In the genomic region with DNA sequence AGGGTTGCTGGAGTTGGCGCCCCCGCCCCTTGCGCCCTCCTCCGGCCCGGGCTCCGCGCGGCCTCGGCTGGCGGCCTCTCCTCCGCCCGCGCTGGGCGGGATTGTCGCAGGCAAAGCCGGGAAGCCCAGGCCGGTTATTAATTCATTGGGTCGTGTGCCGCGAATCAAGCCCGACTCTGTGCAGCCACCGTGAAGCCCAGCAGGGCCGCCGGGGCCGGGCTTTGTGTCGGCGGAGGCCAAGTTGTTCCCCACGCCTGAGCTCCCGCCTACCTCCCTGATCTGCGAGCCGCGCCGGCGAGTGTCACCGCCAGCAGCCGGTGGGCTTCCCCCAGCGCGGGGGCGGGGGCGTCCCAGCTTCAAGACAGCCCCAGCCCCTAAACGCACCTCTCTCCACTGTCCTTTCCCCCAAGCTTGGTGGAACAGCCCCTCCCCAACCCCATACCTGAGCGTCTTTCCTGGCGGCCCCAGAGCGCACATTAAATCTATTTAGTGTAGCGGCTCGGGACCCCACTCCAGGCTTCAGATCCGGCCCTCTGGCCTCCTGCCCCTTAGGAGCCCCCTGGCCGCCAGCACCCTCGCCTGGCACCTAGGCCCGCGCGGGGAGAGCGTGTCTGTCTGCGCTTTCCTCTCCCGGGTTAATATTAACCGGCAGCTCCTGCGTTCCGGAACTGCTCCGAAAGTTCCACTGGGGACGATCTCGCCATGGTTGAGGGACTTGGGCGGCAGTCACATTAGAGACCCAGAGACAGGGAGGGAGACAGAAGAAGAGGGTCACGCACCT, we compare ENCODE assay signal across 9 cellular contexts. TPM values are rescaled to one million over a fixed set of nuclear protein-coding genes. Genes with fewer than 3 reads are reported as not detected.
DNase-seq lines count a peak whose midpoint lies in the region; ATAC-seq and TF ChIP-seq lines count a peak whose summit lies in the region.
"Had no signal": no experiment of that assay in that cellular context is flagged by ENCODE, and none has a peak within 500 bp of the region (broad histone marks: within the 10 kb centered on the region; RNA-seq: fewer than 3 reads in every experiment).

No MANE protein-coding gene starts in this region.

- CTCF ChIA-PET in Caco-2 (lab: Charles Lee) = interaction anchor here (0.6 kb wide), 1 partner anchor 359 kb away, joined by 3 read pairs; no protein-coding TSS in a partner anchor

- peak overlapping the region; percentile 31 for H3K9ac ChIP-seq in neural cell (ENCODE audit: low read length)

- H3F3A ChIP-seq in neural cell (ENCODE audit: insufficient read depth, low read length, poor library complexity, severe bottlenecking) = no peaks in the 10 kb centered on the region

- H3K9me3 ChIP-seq in Caco-2 = no peaks in the 10 kb centered on the region
- no peaks in the 10 kb centered on the region for H3K9me3 ChIP-seq in neural cell (ENCODE audit: low read length)

- H3K4me1 Mint-ChIP-seq in Caco-2 (ENCODE audit: low read depth, unreplicated experiment) = peaks cover 13% of the 10 kb centered on the region
- peaks cover 8% of the 10 kb centered on the region for H3K4me1 Mint-ChIP-seq in activated T-helper 17 cell treated with anti-CD3 and anti-CD28 coated beads, Interleukin-2, amount 50 U/mL, for 72 hours

- no peak overlapping the region for H3K4me2 ChIP-seq in neural cell (ENCODE audit: low read length)

- BruUV-seq in Caco-2 (replicated peaks; lab: Mats Ljungman, UMichigan) = TSS peak; percentile 37

- peaks cover 4% of the 10 kb centered on the region for H3K27me3 ChIP-seq in Caco-2 (replicated peaks; ENCODE audit: control insufficient read depth, insufficient read depth, low read length)
- peaks cover 88% of the 10 kb centered on the region for H3K27me3 ChIP-seq in H7 (ENCODE audit: control insufficient read depth, insufficient read depth, low read length)
- H3K27me3 ChIP-seq in neural cell (ENCODE audit: insufficient read depth, low read depth, low read length) = peaks cover 93% of the 10 kb centered on the region

- no peak for TF ChIP-seq RAD21 in neural cell (conservative IDR thresholded peaks at IDR 0.05)

- H3K4me3 ChIP-seq in Caco-2 (ENCODE audit: low read depth, low read length) = peak overlapping the region; percentile 48
- H3K4me3 ChIP-seq in H7 (ENCODE audit: insufficient read depth, low read depth, low read length) = peak overlapping the region; percentile 42
- H3K4me3 ChIP-seq in neural cell (ENCODE audit: low read length) = peak overlapping the region; percentile 60

- TF ChIP-seq CTCF in Caco-2 (IDR thresholded peaks at IDR 0.05; ENCODE audit: insufficient read depth in 1 of 2, low read depth in 1 of 2, low read length in 1 of 2, severe bottlenecking in 1 of 2, unreplicated experiment in 1 of 2) (no peak), neural cell (IDR thresholded peaks at IDR 0.05; ENCODE audit: poor library complexity, severe bottlenecking) (no peak)

- POLR2A ChIA-PET in Caco-2 (lab: Charles Lee) = no interaction called here

- no peaks in the 10 kb centered on the region for H3K9me3 Mint-ChIP-seq in Caco-2 (ENCODE audit: unreplicated experiment)
- H3K9me3 Mint-ChIP-seq in activated T-helper 17 cell treated with anti-CD3 and anti-CD28 coated beads, Interleukin-2, amount 50 U/mL, for 72 hours = no peaks in the 10 kb centered on the region

- no peak for TF ChIP-seq EP300 in neural cell (conservative IDR thresholded peaks at IDR 0.05; ENCODE audit: poor library complexity, severe bottlenecking)

- H3K36me3 ChIP-seq in Caco-2 (ENCODE audit: control insufficient read depth, insufficient read depth, low read length) (no peaks in the 10 kb centered on the region), H7 (replicated peaks; ENCODE audit: control insufficient read depth, insufficient read depth, low read length) (no peaks in the 10 kb centered on the region), neural cell (ENCODE audit: insufficient read depth, low read length) (no peaks in the 10 kb centered on the region)

- intact Hi-C loops in Caco-2 (cut with micrococcal nuclease; ENCODE audit: unreplicated experiment) = no loop called here

- H3K27ac ChIP-seq in neural cell (ENCODE audit: low read length) (no peak overlapping the region), substantia nigra (ENCODE audit: low read depth, low read length, poor library complexity, severe bottlenecking) (no peak overlapping the region)

- peaks cover 19% of the 10 kb centered on the region for H3K27me3 Mint-ChIP-seq in Caco-2 (ENCODE audit: insufficient read depth, unreplicated experiment)
- H3K27me3 Mint-ChIP-seq in activated T-helper 17 cell treated with anti-CD3 and anti-CD28 coated beads, Interleukin-2, amount 50 U/mL, for 72 hours = peaks cover 47% of the 10 kb centered on the region

- ATAC-seq in HG03565 (IDR thresholded peaks at IDR 0.05; ENCODE audit: unreplicated experiment) = no peak
- ATAC-seq in GM18505 (IDR thresholded peaks at IDR 0.05; ENCODE audit: unreplicated experiment) = no peak
- ATAC-seq in activated T-helper 17 cell treated with anti-CD3 and anti-CD28 coated beads, Interleukin-2, amount 50 U/mL, for 72 hours (replicated peaks) = no peak

- H3K4me3 Mint-ChIP-seq in Caco-2 (ENCODE audit: unreplicated experiment) = peak overlapping the region; percentile 79
- H3K4me3 Mint-ChIP-seq in activated T-helper 17 cell treated with anti-CD3 and anti-CD28 coated beads, Interleukin-2, amount 50 U/mL, for 72 hours = no peak overlapping the region

- no peaks in the 10 kb centered on the region for H4K20me1 ChIP-seq in neural cell (ENCODE audit: insufficient read depth)

- no peaks in the 10 kb centered on the region for H3K79me2 ChIP-seq in neural cell (replicated peaks; ENCODE audit: insufficient read depth, low read length)

- no peaks in the 10 kb centered on the region for H3K9me2 ChIP-seq in neural cell (ENCODE audit: insufficient read depth, low read length)

- H3K27ac Mint-ChIP-seq in Caco-2 (ENCODE audit: unreplicated experiment) = peak overlapping the region; percentile 61
- H3K27ac Mint-ChIP-seq in activated T-helper 17 cell treated with anti-CD3 and anti-CD28 coated beads, Interleukin-2, amount 50 U/mL, for 72 hours = no peak overlapping the region

- peaks cover 42% of the 10 kb centered on the region for H3K4me1 ChIP-seq in Caco-2

- H2AFZ ChIP-seq in neural cell (ENCODE audit: low read depth, low read length) = no peak overlapping the region

- DNase-seq in Caco-2 (peak; percentile 66 to 73), H7 (peak; percentile 91), ecto neural progenitor cell (ENCODE audit: low spot score) (peak; percentile 76), substantia nigra (lab: John Stamatoyannopoulos, UW) (no peak)
- DNase-seq: NK-92 treated with Interleukin-12 subunit alpha and Interleukin-12 subunit beta, amount 100 ng/mL, for 24 hours had no signal

- peaks cover 13% of the 10 kb centered on the region for H3K36me3 Mint-ChIP-seq in Caco-2 (ENCODE audit: insufficient read depth, unreplicated experiment)
- no peaks in the 10 kb centered on the region for H3K36me3 Mint-ChIP-seq in activated T-helper 17 cell treated with anti-CD3 and anti-CD28 coated beads, Interleukin-2, amount 50 U/mL, for 72 hours (ENCODE audit: low read depth)

- TF ChIP-seq POLR2A in GM18505 (IDR thresholded peaks at IDR 0.05; ENCODE audit: borderline replicate concordance, extremely low read depth, insufficient read depth, insufficient read length) = no peak

TF ChIP-seq in neural cell, 6 proteins besides CTCF, POLR2A, EP300 and RAD21:
- TF ChIP-seq EZH2 (IDR thresholded peaks at IDR 0.05; ENCODE audit: borderline replicate concordance, insufficient read depth, low read length, poor library complexity, severe bottlenecking) (peak; percentile 30), MXI1 (conservative IDR thresholded peaks at IDR 0.05; ENCODE audit: poor library complexity, severe bottlenecking) (no peak)
- TF ChIP-seq, protein P1, sequence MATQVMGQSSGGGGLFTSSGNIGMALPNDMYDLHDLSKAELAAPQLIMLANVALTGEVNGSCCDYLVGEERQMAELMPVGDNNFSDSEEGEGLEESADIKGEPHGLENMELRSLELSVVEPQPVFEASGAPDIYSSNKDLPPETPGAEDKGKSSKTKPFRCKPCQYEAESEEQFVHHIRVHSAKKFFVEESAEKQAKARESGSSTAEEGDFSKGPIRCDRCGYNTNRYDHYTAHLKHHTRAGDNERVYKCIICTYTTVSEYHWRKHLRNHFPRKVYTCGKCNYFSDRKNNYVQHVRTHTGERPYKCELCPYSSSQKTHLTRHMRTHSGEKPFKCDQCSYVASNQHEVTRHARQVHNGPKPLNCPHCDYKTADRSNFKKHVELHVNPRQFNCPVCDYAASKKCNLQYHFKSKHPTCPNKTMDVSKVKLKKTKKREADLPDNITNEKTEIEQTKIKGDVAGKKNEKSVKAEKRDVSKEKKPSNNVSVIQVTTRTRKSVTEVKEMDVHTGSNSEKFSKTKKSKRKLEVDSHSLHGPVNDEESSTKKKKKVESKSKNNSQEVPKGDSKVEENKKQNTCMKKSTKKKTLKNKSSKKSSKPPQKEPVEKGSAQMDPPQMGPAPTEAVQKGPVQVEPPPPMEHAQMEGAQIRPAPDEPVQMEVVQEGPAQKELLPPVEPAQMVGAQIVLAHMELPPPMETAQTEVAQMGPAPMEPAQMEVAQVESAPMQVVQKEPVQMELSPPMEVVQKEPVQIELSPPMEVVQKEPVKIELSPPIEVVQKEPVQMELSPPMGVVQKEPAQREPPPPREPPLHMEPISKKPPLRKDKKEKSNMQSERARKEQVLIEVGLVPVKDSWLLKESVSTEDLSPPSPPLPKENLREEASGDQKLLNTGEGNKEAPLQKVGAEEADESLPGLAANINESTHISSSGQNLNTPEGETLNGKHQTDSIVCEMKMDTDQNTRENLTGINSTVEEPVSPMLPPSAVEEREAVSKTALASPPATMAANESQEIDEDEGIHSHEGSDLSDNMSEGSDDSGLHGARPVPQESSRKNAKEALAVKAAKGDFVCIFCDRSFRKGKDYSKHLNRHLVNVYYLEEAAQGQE (IDR thresholded peaks at IDR 0.05; ENCODE audit: borderline replicate concordance) = no peak

RNA-seq across cellular contexts. Expression of a gene that starts 3.5 kb away (rescaled TPM):
- total RNA-seq in Caco-2 (2022) = 4.7 and 6.2 TPM in 2 replicates
- total RNA-seq in H7 (2014; rRNA removed; shearing (Covaris generic)) = 1.5 and 4.6 TPM in 2 replicates
- 1.2 and 1.5 TPM in 2 replicates for polyA plus RNA-seq in neural cell
- 1.7 and 2.0 TPM in 2 replicates for polyA minus RNA-seq in neural cell
- not detected for total RNA-seq in activated T-helper 17 cell treated with anti-CD3 and anti-CD28 coated beads, Interleukin-2, amount 50 U/mL, for 72 hours

Comparison
In these comparisons a context has a peak if more than half of its experiments do, and no peak if none do; other contexts are left out.
1. DNase-seq: peak in Caco-2 (2 of 2), H7 (single experiment) and ecto neural progenitor cell (single experiment); none in substantia nigra (0 of 49).
2. Peak in every context shown above with its lines, with median percentiles within 50 percentile points of each other: H3K4me3 ChIP-seq.